ENCODE assay signal across 17 cellular contexts in genomic region chr3:196163687-196164493, GRCh38. TPM values are rescaled to one million over a fixed set of nuclear protein-coding genes. Genes with fewer than 3 reads are reported as not detected.
DNase-seq lines count a peak whose midpoint lies in the region; ATAC-seq, FAIRE-seq and TF ChIP-seq lines count a peak whose summit lies in the region.
"Had no signal": no experiment of that assay in that cellular context is flagged by ENCODE, and none has a peak within 500 bp of the region (broad histone marks: within the 10 kb centered on the region; RNA-seq: fewer than 3 reads in every experiment).

No MANE protein-coding gene starts in this region.

- H3K9me3 ChIP-seq in breast epithelium = no peaks in the 10 kb centered on the region
- H3K9me3 ChIP-seq in K562 (replicated peaks; ENCODE audit: control insufficient read depth, insufficient read depth, low read depth, low read length) = no peaks in the 10 kb centered on the region
- H3K9me3 ChIP-seq in right lobe of liver = no peaks in the 10 kb centered on the region
- H3K9me3 ChIP-seq in effector memory CD4-positive, alpha-beta T cell (ENCODE audit: control insufficient read depth, low read length) = no peaks in the 10 kb centered on the region
- no peaks in the 10 kb centered on the region for H3K9me3 ChIP-seq in MG63
- no peaks in the 10 kb centered on the region for H3K9me3 ChIP-seq in testis
- H3K9me3 ChIP-seq: body of pancreas, thoracic aorta had no signal

- H3K9me3 Mint-ChIP-seq in MCF 10A (ENCODE audit: unreplicated experiment) = no peaks in the 10 kb centered on the region
- H3K9me3 Mint-ChIP-seq: activated T-helper 2 cell treated with anti-CD3 and anti-CD28 coated beads, Interferon-gamma antibody, Interleukin-2, Interleukin-4, amounts not matched to agents 10 μg/mL and 5 μg/mL and 100 μg/mL, durations not matched to agents 14 hours and 24 hours and 36 hours; mesothelial cell of epicardium had no signal

- no peaks in the 10 kb centered on the region for H3K36me3 Mint-ChIP-seq in MCF 10A (ENCODE audit: insufficient read depth, unreplicated experiment)
- H3K36me3 Mint-ChIP-seq: mesothelial cell of epicardium had no signal

- peaks cover 6% of the 10 kb centered on the region for H3K4me1 Mint-ChIP-seq in MCF 10A (ENCODE audit: insufficient read depth, unreplicated experiment)
- H3K4me1 Mint-ChIP-seq: mesothelial cell of epicardium had no signal

- peak overlapping the region; percentile 86 for H2AFZ ChIP-seq in K562 (ENCODE audit: low read depth, low read length)

- H3K36me3 ChIP-seq in breast epithelium = no peaks in the 10 kb centered on the region
- H3K36me3 ChIP-seq in K562 (ENCODE audit: control insufficient read depth, insufficient read depth, low read length) = no peaks in the 10 kb centered on the region
- no peaks in the 10 kb centered on the region for H3K36me3 ChIP-seq in right lobe of liver
- no peaks in the 10 kb centered on the region for H3K36me3 ChIP-seq in effector memory CD4-positive, alpha-beta T cell (ENCODE audit: control insufficient read depth, insufficient read depth, low read length)
- no peaks in the 10 kb centered on the region for H3K36me3 ChIP-seq in MG63
- H3K36me3 ChIP-seq in testis (ENCODE audit: low read depth, missing control alignments) = no peaks in the 10 kb centered on the region
- H3K36me3 ChIP-seq: thoracic aorta had no signal

- peak overlapping the region; percentile 6 to 77; a peak in 3 of 4 replicates for H3K9ac ChIP-seq in K562 (ENCODE audit: insufficient read depth in 1 of 2, low read depth in 2 of 2, low read length in 2 of 2)

- no peaks in the 10 kb centered on the region for H3K9me1 ChIP-seq in K562 (ENCODE audit: control insufficient read depth, insufficient read depth, low read length)

- H3K4me3 ChIP-seq in breast epithelium = no peak overlapping the region
- no peak overlapping the region for H3K4me3 ChIP-seq in K562
- no peak overlapping the region for H3K4me3 ChIP-seq in right lobe of liver
- H3K4me3 ChIP-seq in effector memory CD4-positive, alpha-beta T cell (ENCODE audit: insufficient read depth, low read depth, low read length, poor library complexity, severe bottlenecking) = no peak overlapping the region
- H3K4me3 ChIP-seq in MG63 = no peak overlapping the region
- no peak overlapping the region for H3K4me3 ChIP-seq in testis
- H3K4me3 ChIP-seq: body of pancreas, thoracic aorta had no signal

- no peaks in the 10 kb centered on the region for H3K4me1 ChIP-seq in breast epithelium
- peaks cover 19 to 30% of the 10 kb centered on the region in 2 experiments for H3K4me1 ChIP-seq in K562 (replicated peaks in 1 of 2; ENCODE audit: control insufficient read depth in 2 of 2, insufficient read depth in 2 of 2, low read length in 2 of 2)
- peaks cover 0 to 12% (median 2%) of the 10 kb centered on the region in 4 donors for H3K4me1 ChIP-seq in right lobe of liver
- no peaks in the 10 kb centered on the region for H3K4me1 ChIP-seq in effector memory CD4-positive, alpha-beta T cell (ENCODE audit: control insufficient read depth, insufficient read depth, low read length, poor library complexity, severe bottlenecking)
- H3K4me1 ChIP-seq in testis = peaks cover 6% of the 10 kb centered on the region

- TF ChIP-seq POLR2A in breast epithelium (IDR thresholded peaks at IDR 0.05) (no peak), K562 (conservative IDR thresholded peaks at IDR 0.05) (no peak), right lobe of liver (IDR thresholded peaks at IDR 0.05) (no peak), testis (IDR thresholded peaks at IDR 0.05) (no peak)

- FAIRE-seq in K562 (lab: Jason Lieb, UNC) = no peak
- FAIRE-seq: A204.1 had no signal

- ATAC-seq in K562 (peak; percentile 50), right lobe of liver (peak in 3 of 4 donors; percentile 20 to 46 (median 36))
- ATAC-seq: body of pancreas had no signal

- H3K27ac Mint-ChIP-seq in MCF 10A (ENCODE audit: low read depth, unreplicated experiment) = no peak overlapping the region
- H3K27ac Mint-ChIP-seq: activated T-helper 2 cell treated with anti-CD3 and anti-CD28 coated beads, Interferon-gamma antibody, Interleukin-2, Interleukin-4, amounts not matched to agents 10 μg/mL and 5 μg/mL and 100 μg/mL, durations not matched to agents 14 hours and 24 hours and 36 hours; mesothelial cell of epicardium had no signal

- no peaks in the 10 kb centered on the region for H4K20me1 ChIP-seq in K562 (replicated peaks; ENCODE audit: control insufficient read depth, insufficient read depth, low read length)

- H3K27me3 ChIP-seq in breast epithelium (no peaks in the 10 kb centered on the region), K562 (ENCODE audit: control insufficient read depth in 2 of 2, insufficient read depth in 2 of 2, low read length in 2 of 2) (no peaks in the 10 kb centered on the region), right lobe of liver (no peaks in the 10 kb centered on the region), MG63 (no peaks in the 10 kb centered on the region), testis (no peaks in the 10 kb centered on the region)
- no peaks in the 10 kb centered on the region for H3K27me3 ChIP-seq in effector memory CD4-positive, alpha-beta T cell (replicated peaks; ENCODE audit: control insufficient read depth, insufficient read depth, low read length, poor library complexity, severe bottlenecking)
- H3K27me3 ChIP-seq: body of pancreas had no signal

- BruUV-seq in MCF 10A (replicated peaks; lab: Mats Ljungman, UMichigan) (no TSS peak), K562 (replicated peaks; lab: Mats Ljungman, UMichigan) (no TSS peak)

- H3K4me2 ChIP-seq in K562 (ENCODE audit: insufficient read depth, low read length) = no peak overlapping the region

- no peak for TF ChIP-seq RAD21 in K562 (CRISPR knock-in tag; conservative IDR thresholded peaks at IDR 0.05 in 1 of 2, IDR thresholded peaks at IDR 0.05 in 1 of 2)

- intact Hi-C loops in MCF 10A (cut with micrococcal nuclease) = no loop called here
- intact Hi-C loops in breast epithelium (cut with DNase I; ENCODE audit: low total_unique reads) = no loop called here
- intact Hi-C loops in K562 (cut with micrococcal nuclease) = no loop called here
- intact Hi-C loops in right lobe of liver (cut with DNase I) = no loop called here
- intact Hi-C loops in testis (cut with DNase I; ENCODE audit: low total_unique reads) = no loop called here

- CTCF ChIA-PET in MCF 10A (lab: Yijun Ruan, JAX) = no interaction called here
- CTCF ChIA-PET in K562 (lab: Yijun Ruan, JAX; ENCODE audit: low intra/inter-chr PET ratio) = no interaction called here

- TF ChIP-seq CTCF in MCF 10A (IDR thresholded peaks at IDR 0.05; ENCODE audit: unreplicated experiment) (no peak), breast epithelium (IDR thresholded peaks at IDR 0.05) (no peak), K562 (IDR thresholded peaks at IDR 0.05 in 2 of 3, conservative IDR thresholded peaks at IDR 0.05 in 1 of 3; ENCODE audit: insufficient read depth in 2 of 3, low read depth in 1 of 3, low read length in 3 of 3) (no peak), right lobe of liver (IDR thresholded peaks at IDR 0.05) (no peak), testis (IDR thresholded peaks at IDR 0.05) (no peak)

- POLR2A ChIA-PET in MCF 10A (lab: Yijun Ruan, JAX) (no interaction called here), K562 (lab: Yijun Ruan, JAX) (interaction anchor here (0.6 to 1.5 kb wide), 4 partner anchors 16 to 61 kb away, joined by 3 to 6 read pairs (median 4); no protein-coding TSS in a partner anchor)

- 56% methylated on average over 20 of the region's 24 CpGs for WGBS in K562 (ENCODE audit: insufficient coverage, low coverage, missing lambda C conversion rate)
- WGBS in right lobe of liver (ENCODE audit: insufficient coverage, low coverage, low lambda C conversion rate, missing lambda C conversion rate) = 80% methylated on average over 6 of the region's 24 CpGs
- 46 to 51% methylated on average over 12 to 24 of the region's 24 CpGs for WGBS in testis, 2 donors

- no peak for TF ChIP-seq EP300 in K562 (IDR thresholded peaks at IDR 0.05; ENCODE audit: low read length)

- H3K27me3 Mint-ChIP-seq in MCF 10A (ENCODE audit: insufficient read depth, unreplicated experiment) = no peaks in the 10 kb centered on the region

- H3K4me3 Mint-ChIP-seq in MCF 10A (ENCODE audit: unreplicated experiment) = no peak overlapping the region
- H3K4me3 Mint-ChIP-seq: mesothelial cell of epicardium had no signal

- DNase-seq in MCF 10A (ENCODE audit: unreplicated experiment) (peak; percentile 76), breast epithelium (ENCODE audit: low spot score in 2 of 2) (no peak), K562 (ENCODE audit: extremely low read depth in 1 of 4, low spot score in 3 of 4) (peak in 2 of 4 experiments; percentile 32 to 38), right lobe of liver (no peak), MG63 (no peak), testis (no peak)
- DNase-seq in stimulated activated CD4-positive, alpha-beta T cell treated with anti-CD3 and anti-CD28 coated beads, Interleukin-2, amount 100 ng/mL, for 48 hours = no peak
- no peak for DNase-seq in effector memory CD4-positive, alpha-beta T cell
- DNase-seq: KG1, NCI-H2171 treated with DMSO at 0.1 percent for 48 hours, SHP77 had no signal

- H3K27ac ChIP-seq in breast epithelium = peak overlapping the region in 1 of 2 donors; percentile 2
- H3K27ac ChIP-seq in K562 (ENCODE audit: extremely low read depth, low read depth, low read length) = peak overlapping the region; percentile 34; the same call in 2 of the 3 replicates
- H3K27ac ChIP-seq in right lobe of liver = no peak overlapping the region
- H3K27ac ChIP-seq in effector memory CD4-positive, alpha-beta T cell (ENCODE audit: insufficient read depth, low read length, poor library complexity, severe bottlenecking) = no peak overlapping the region
- H3K27ac ChIP-seq in testis = no peak overlapping the region
- H3K27ac ChIP-seq: thoracic aorta had no signal

- no peaks in the 10 kb centered on the region; the same call in 2 of the 3 replicates for H3K79me2 ChIP-seq in K562 (ENCODE audit: control insufficient read depth, insufficient read depth, low read length)

- in situ Hi-C loops in K562 (cut with MboI) = no loop called here

RNA-seq across cellular contexts. Expression of gene ZDHHC19, which starts 47.3 kb away (rescaled TPM):
- total RNA-seq in MCF 10A (2022) (not detected in 2 replicates), breast epithelium (not detected), K562 (2014; rRNA removed) (3.4 and 3.5 TPM in 2 replicates), K562 (2014; rRNA removed; fragmentation: Illumina TruSeq; extraction: Trizol) (0.67 and 0.98 TPM in 2 replicates), K562 (2015; rRNA removed; fragmentation: Illumina TruSeq; extraction: Trizol) (0.94 and 1.7 TPM in 2 replicates), K562 (2021) (5.5 and 6.1 TPM in 2 replicates), right lobe of liver (1 to 10 TPM in 3 of 6 experiments, under 1 TPM in 3; 0.18 to 5.8 (median 0.80) TPM), testis (10 to 100 TPM; 12.7 to 55.0 TPM)
- total RNA-seq in K562 (2011; cell fraction: chromatin; rRNA removed; ENCODE audit: low replicate concordance) = 2.7 and 8.2 TPM in 2 replicates
- 2.1 and 2.3 TPM in 2 replicates for total RNA-seq in K562 (2011; cell fraction: nucleolus; rRNA removed)
- 3.0 and 4.6 TPM in 2 replicates for total RNA-seq in K562 (2011; cell fraction: nucleoplasm; rRNA removed)
- polyA plus RNA-seq in K562 (2011; rRNA removed) (0.78 and 1.2 TPM in 2 replicates), K562 (2014; fragmentation: Illumina TruSeq; extraction: Trizol) (0.40 and 3.5 TPM in 2 replicates), K562 (2014; fragmentation: Nextera tagmentation; extraction: Ambion mirVana) (1 to 10 TPM; 2.0 to 2.7 TPM), K562 (2014; rRNA removed) (1.1 and 5.5 TPM in 2 replicates), testis (ENCODE audit: insufficient read depth, low read depth, low replicate concordance) (112 TPM)
- 0.77 and 3.4 TPM in 2 replicates for polyA plus RNA-seq in K562 (2011; cell fraction: cytosol; rRNA removed)
- polyA plus RNA-seq in K562 (2011; cell fraction: nucleus; rRNA removed) = 2.9 and 3.2 TPM in 2 replicates
- 3.2 and 5.2 TPM in 2 replicates for polyA plus RNA-seq in K562 (2012)
- polyA minus RNA-seq in K562 (2011; rRNA and poly(A)+ RNA removed) = 3.3 TPM in 1 of 2 replicates, not detected in the other
- polyA minus RNA-seq in K562 (2011; cell fraction: cytosol; rRNA and poly(A)+ RNA removed) = 1.6 TPM in 1 of 2 replicates, not detected in the other
- 1.1 TPM in 1 of 2 replicates, not detected in the other for polyA minus RNA-seq in K562 (2011; cell fraction: nucleus; rRNA and poly(A)+ RNA removed)
- not detected in 2 replicates for total RNA-seq in MG63 (2014; rRNA removed; shearing (Covaris generic); ENCODE audit: low replicate concordance)
- total RNA-seq: activated T-helper 2 cell treated with anti-CD3 and anti-CD28 coated beads, Interferon-gamma antibody, Interleukin-2, Interleukin-4, amounts not matched to agents 10 μg/mL and 5 μg/mL and 100 μg/mL, durations not matched to agents 14 hours and 24 hours and 36 hours; body of pancreas; renal cortical epithelial cell had no signal

RNA-seq across cellular contexts. Expression of gene SLC51A, which starts 52.4 kb away (rescaled TPM):
- not detected in 2 replicates for total RNA-seq in MCF 10A (2022)
- total RNA-seq in breast epithelium = not detected
- total RNA-seq in K562 (2011; cell fraction: chromatin; rRNA removed; ENCODE audit: low replicate concordance) = 0.62 TPM in 1 of 2 replicates, not detected in the other
- not detected in 2 replicates for total RNA-seq in K562 (2011; cell fraction: nucleolus; rRNA removed)
- not detected in 2 replicates for total RNA-seq in K562 (2011; cell fraction: nucleoplasm; rRNA removed)
- total RNA-seq in K562 (2014; rRNA removed) = not detected in 2 replicates
- not detected in 2 replicates for total RNA-seq in K562 (2014; rRNA removed; fragmentation: Illumina TruSeq; extraction: Trizol)
- total RNA-seq in K562 (2015; rRNA removed; fragmentation: Illumina TruSeq; extraction: Trizol) = not detected in 2 replicates
- not detected in 2 replicates for total RNA-seq in K562 (2021)
- not detected in 2 replicates for polyA plus RNA-seq in K562 (2011; rRNA removed)
- not detected in 2 replicates for polyA plus RNA-seq in K562 (2011; cell fraction: cytosol; rRNA removed)
- not detected in 2 replicates for polyA plus RNA-seq in K562 (2011; cell fraction: nucleus; rRNA removed)
- 1.1 and 1.4 TPM in 2 replicates for polyA plus RNA-seq in K562 (2012)
- polyA plus RNA-seq in K562 (2014; fragmentation: Illumina TruSeq; extraction: Trizol) = not detected in 2 replicates
- under 1 TPM; 0.35 to 0.38 TPM for polyA plus RNA-seq in K562 (2014; fragmentation: Nextera tagmentation; extraction: Ambion mirVana)
- not detected in 2 replicates for polyA plus RNA-seq in K562 (2014; rRNA removed)
- polyA minus RNA-seq in K562 (2011; rRNA and poly(A)+ RNA removed) = not detected in 2 replicates
- polyA minus RNA-seq in K562 (2011; cell fraction: cytosol; rRNA and poly(A)+ RNA removed) = not detected in 2 replicates
- not detected in 2 replicates for polyA minus RNA-seq in K562 (2011; cell fraction: nucleus; rRNA and poly(A)+ RNA removed)
- total RNA-seq in right lobe of liver = 100 to 1,000 TPM in 2 of 6 experiments, 10 to 100 TPM in 4; 23.1 to 129 (median 64.0) TPM
- total RNA-seq in MG63 (2014; rRNA removed; shearing (Covaris generic); ENCODE audit: low replicate concordance) = not detected in 2 replicates
- 10 to 100 TPM; 27.2 to 35.1 TPM for total RNA-seq in testis
- 60.6 TPM for polyA plus RNA-seq in testis (ENCODE audit: insufficient read depth, low read depth, low replicate concordance)
- total RNA-seq: activated T-helper 2 cell treated with anti-CD3 and anti-CD28 coated beads, Interferon-gamma antibody, Interleukin-2, Interleukin-4, amounts not matched to agents 10 μg/mL and 5 μg/mL and 100 μg/mL, durations not matched to agents 14 hours and 24 hours and 36 hours; mesothelial cell of epicardium; renal cortical epithelial cell; thoracic aorta had no signal

Comparison
In these comparisons a context has a peak if more than half of its experiments do, and no peak if none do; other contexts are left out.
1. RNA of gene SLC51A, which starts 52.4 kb away (total RNA-seq): 23.1 to 129 TPM in right lobe of liver and 27.2 to 35.1 TPM in testis; not detected in MCF 10A, not detected in breast epithelium, 0.62 TPM in K562 and not detected in MG63; every median in the first group is over 10 times any median in the second.